ENCODE assay signal across 13 cellular contexts in genomic region chr3:94928921-94929320, GRCh38.
A peak's percentile ranks its signal among the peaks of the same experiment; 100 is the strongest.
DNase-seq lines count a peak whose midpoint lies in the region; ATAC-seq, FAIRE-seq and TF ChIP-seq lines count a peak whose summit lies in the region.
"Had no signal": no experiment of that assay in that cellular context is flagged by ENCODE, and none has a peak within 500 bp of the region (broad histone marks: within the 10 kb centered on the region; RNA-seq: fewer than 3 reads in every experiment).

No MANE protein-coding gene starts in this region.

- no peak overlapping the region for H2AFZ ChIP-seq in PC-3 (ENCODE audit: low read length)

- H3K9me3 ChIP-seq in PC-3 (ENCODE audit: low read length), result no peaks in the 10 kb centered on the region
- H3K9me3 ChIP-seq: BLaER1 had no signal

- CTCF ChIA-PET in PC-3 (lab: Charles Lee), result no interaction called here

- H3F3A ChIP-seq in PC-3 (ENCODE audit: low read length, unreplicated experiment), result no peaks in the 10 kb centered on the region

- intact Hi-C loops in PC-3 (cut with micrococcal nuclease), result no loop called here
- intact Hi-C loops in CD14-positive monocyte (cut with micrococcal nuclease), result no loop called here

- no peaks in the 10 kb centered on the region for H3K4me1 Mint-ChIP-seq in CD14-positive monocyte
- H3K4me1 Mint-ChIP-seq: T-helper 17 cell had no signal

- peak; percentile 34 to 37 for ATAC-seq in activated naive CD4-positive, alpha-beta T cell treated with anti-CD3 and anti-CD28 coated beads, Interleukin-2, amount 50 U/mL, for 72 hours
- ATAC-seq in PC-3, result peak; percentile 94
- ATAC-seq: T-helper 17 cell had no signal

- H3K27ac ChIP-seq in PC-3 (ENCODE audit: low read length), result peak overlapping the region; percentile 59
- H3K27ac ChIP-seq: BLaER1 had no signal

- H3K4me3 Mint-ChIP-seq in CD14-positive monocyte, result no peak overlapping the region
- H3K4me3 Mint-ChIP-seq: T-helper 17 cell had no signal

- H3K9me2 ChIP-seq in PC-3 (replicated peaks; ENCODE audit: low read length), result no peaks in the 10 kb centered on the region

- no peak overlapping the region for H3K27ac Mint-ChIP-seq in activated naive CD4-positive, alpha-beta T cell treated with anti-CD3 and anti-CD28 coated beads, Interleukin-2, amount 50 U/mL, for 72 hours
- H3K27ac Mint-ChIP-seq in CD14-positive monocyte, result no peak overlapping the region
- H3K27ac Mint-ChIP-seq: T-helper 17 cell had no signal

- no peaks in the 10 kb centered on the region for H3K36me3 Mint-ChIP-seq in activated naive CD4-positive, alpha-beta T cell treated with anti-CD3 and anti-CD28 coated beads, Interleukin-2, amount 50 U/mL, for 72 hours
- H3K36me3 Mint-ChIP-seq in CD14-positive monocyte, result no peaks in the 10 kb centered on the region

- H3K36me3 ChIP-seq in PC-3 (ENCODE audit: low read depth, low read length), result no peaks in the 10 kb centered on the region
- H3K36me3 ChIP-seq in bronchial epithelial cell (ENCODE audit: control insufficient read depth, insufficient read depth, low read length), result no peaks in the 10 kb centered on the region
- H3K36me3 ChIP-seq: BLaER1 had no signal

- DNase-seq in activated naive CD4-positive, alpha-beta T cell treated with anti-CD3 and anti-CD28 coated beads, Interleukin-2, amount 50 U/mL, for 72 hours (ENCODE audit: low spot score in 2 of 2), result no peak
- DNase-seq in activated naive CD4-positive, alpha-beta T cell treated with anti-CD3 and anti-CD28 coated beads, Interleukin-2, amount 50 U/mL, for 16 hours, result no peak
- DNase-seq in PC-3 (peak; percentile 86), bronchial epithelial cell (ENCODE audit: low read depth) (peak; percentile 96), urothelium cell line (ENCODE audit: low spot score) (peak; percentile 29), iPS-NIHi7 (ENCODE audit: extremely low spot score) (no peak), NCI-H345 (lab: John Stamatoyannopoulos, UW) (no peak), CD14-positive monocyte (ENCODE audit: low spot score) (no peak)
- DNase-seq: effector CD4-positive, alpha-beta T cell; NCI-H1417 treated with DMSO at 0.1 percent for 48 hours; T-helper 17 cell had no signal

- H3K9ac ChIP-seq in PC-3 (ENCODE audit: low read length), result no peak overlapping the region
- H3K9ac ChIP-seq: BLaER1 had no signal

- H3K27me3 ChIP-seq in PC-3 (ENCODE audit: low read length), result no peaks in the 10 kb centered on the region
- H3K27me3 ChIP-seq in bronchial epithelial cell (ENCODE audit: control insufficient read depth, insufficient read depth, low read length), result no peaks in the 10 kb centered on the region
- H3K27me3 ChIP-seq: BLaER1 had no signal

- TF ChIP-seq CTCF in PC-3 (conservative IDR thresholded peaks at IDR 0.05; ENCODE audit: low read depth, low read length), result no peak
- TF ChIP-seq CTCF in bronchial epithelial cell (IDR thresholded peaks at IDR 0.05; ENCODE audit: insufficient read depth, low read length, severe bottlenecking), result no peak
- no peak for TF ChIP-seq CTCF in CD14-positive monocyte (IDR thresholded peaks at IDR 0.05)

- no peak for FAIRE-seq in bronchial epithelial cell (lab: Jason Lieb, UNC)
- no peak for FAIRE-seq in urothelium cell line (lab: Jason Lieb, UNC)
- FAIRE-seq: islet of Langerhans had no signal

- peaks cover 0 to 7% of the 10 kb centered on the region in 2 donors for H3K9me3 Mint-ChIP-seq in activated naive CD4-positive, alpha-beta T cell treated with anti-CD3 and anti-CD28 coated beads, Interleukin-2, amount 50 U/mL, for 72 hours
- peaks cover 0 to 6% (median 0%) of the 10 kb centered on the region in 7 donors for H3K9me3 Mint-ChIP-seq in CD14-positive monocyte

- peaks cover 7% of the 10 kb centered on the region; the same call in 1 of the 2 replicates for H3K4me1 ChIP-seq in PC-3 (ENCODE audit: insufficient read depth, low read length)
- H3K4me1 ChIP-seq: BLaER1 had no signal

- BruUV-seq in PC-3 (replicated peaks; lab: Mats Ljungman, UMichigan), result no TSS peak

- no peaks in the 10 kb centered on the region for H3K79me2 ChIP-seq in PC-3 (ENCODE audit: low read length)

- POLR2A ChIA-PET in PC-3 (lab: Charles Lee; ENCODE audit: unreplicated experiment), result no interaction called here

- H3K4me2 ChIP-seq in PC-3 (ENCODE audit: low read length), result no peak overlapping the region
- H3K4me2 ChIP-seq: BLaER1 had no signal

- H4K20me1 ChIP-seq in PC-3 (ENCODE audit: low read length), result no peaks in the 10 kb centered on the region
- H4K20me1 ChIP-seq: BLaER1 had no signal

- H3K4me3 ChIP-seq in PC-3 (ENCODE audit: low read length) (no peak overlapping the region), bronchial epithelial cell (ENCODE audit: low read depth, low read length) (no peak overlapping the region)
- H3K4me3 ChIP-seq: BLaER1 had no signal

- H3K27me3 Mint-ChIP-seq in CD14-positive monocyte (ENCODE audit: low read depth in 3 of 3), result no peaks in the 10 kb centered on the region
- H3K27me3 Mint-ChIP-seq: T-helper 17 cell had no signal

Comparison
In these comparisons a context has a peak if more than half of its experiments do, and no peak if none do; other contexts are left out.
1. DNase-seq: peak in PC-3 (single experiment), bronchial epithelial cell (single experiment) and urothelium cell line (single experiment); none in activated naive CD4-positive, alpha-beta T cell treated with anti-CD3 and anti-CD28 coated beads, Interleukin-2, amount 50 U/mL, for 72 hours (0 of 2), activated naive CD4-positive, alpha-beta T cell treated with anti-CD3 and anti-CD28 coated beads, Interleukin-2, amount 50 U/mL, for 16 hours (single experiment), iPS-NIHi7 (single experiment), NCI-H345 (single experiment) and CD14-positive monocyte (single experiment).